ENCODE assay signal across 16 cellular contexts in genomic region chr15:27977656-27978055, GRCh38.
DNase-seq lines count a peak whose midpoint lies in the region; ATAC-seq and TF ChIP-seq lines count a peak whose summit lies in the region.
"Had no signal": no experiment of that assay in that cellular context is flagged by ENCODE, and none has a peak within 500 bp of the region (broad histone marks: within the 10 kb centered on the region; RNA-seq: fewer than 3 reads in every experiment).

No MANE protein-coding gene starts in this region.

- POLR2A ChIA-PET in A673 (lab: Charles Lee; ENCODE audit: low non-redundant PET): no interaction called here

- peaks cover 9% of the 10 kb centered on the region for H3K9me3 ChIP-seq in A673 (ENCODE audit: low read depth, low read length, poor library complexity, severe bottlenecking)

- no peaks in the 10 kb centered on the region for H3K4me1 ChIP-seq in A673 (ENCODE audit: insufficient read depth, low read length, poor library complexity, severe bottlenecking)

- peak; percentile 30 for DNase-seq in NCI-H82 (lab: John Stamatoyannopoulos, UW)
- no peak for DNase-seq in NCI-H82 treated with DMSO at 0.1 percent for 48 hours (lab: John Stamatoyannopoulos, UW; ENCODE audit: unreplicated experiment)
- peak; percentile 46 for DNase-seq in astrocyte of the hippocampus (ENCODE audit: low read depth, low spot score)
- peak; percentile 39 for DNase-seq in choroid plexus epithelial cell (ENCODE audit: low read depth)
- peak; percentile 6 for DNase-seq in smooth muscle cell of the brain vasculature (ENCODE audit: low read depth, low spot score)
- no peak for DNase-seq in A673 (ENCODE audit: low spot score)
- DNase-seq: ACHN; Calu3; CD4-positive, alpha-beta T cell; DMS 273 treated with DMSO at 0.1 percent for 48 hours; GM23248; H9 had no signal

- CTCF ChIA-PET in A673 (lab: Charles Lee): no interaction called here

- no peak overlapping the region for H3K27ac ChIP-seq in A673 (ENCODE audit: low read depth, low read length, poor library complexity, severe bottlenecking)
- H3K27ac ChIP-seq: 22Rv1, GM23248 had no signal

- ATAC-seq in HG03280 (IDR thresholded peaks at IDR 0.05; ENCODE audit: unreplicated experiment) (no peak), HG03521 (IDR thresholded peaks at IDR 0.05; ENCODE audit: unreplicated experiment) (no peak)
- ATAC-seq: GM12878 had no signal

- no TSS peak for BruUV-seq in A673 (replicated peaks; lab: Mats Ljungman, UMichigan)

- no peak overlapping the region for H3K4me3 ChIP-seq in choroid plexus epithelial cell (ENCODE audit: low read depth, low read length)
- no peak overlapping the region for H3K4me3 ChIP-seq in A673 (ENCODE audit: low read depth, low read length, poor library complexity, severe bottlenecking)
- H3K4me3 ChIP-seq: GM12878, GM23248 had no signal

- intact Hi-C loops in A673 (cut with micrococcal nuclease; ENCODE audit: unreplicated experiment): no loop called here

- no peaks in the 10 kb centered on the region for H3K27me3 ChIP-seq in A673 (replicated peaks; ENCODE audit: insufficient read depth, low read depth, low read length, poor library complexity)

- H3K36me3 ChIP-seq in A673 (ENCODE audit: insufficient read depth, low read length, poor library complexity, severe bottlenecking): no peaks in the 10 kb centered on the region

- TF ChIP-seq CTCF in choroid plexus epithelial cell (conservative IDR thresholded peaks at IDR 0.05; ENCODE audit: low read depth, low read length): no peak
- no peak for TF ChIP-seq CTCF in A673 (conservative IDR thresholded peaks at IDR 0.05; ENCODE audit: low read depth, low read length)

Comparison
In these comparisons a context has a peak if more than half of its experiments do, and no peak if none do; other contexts are left out.
1. DNase-seq: peak in NCI-H82 (single experiment), astrocyte of the hippocampus (single experiment), choroid plexus epithelial cell (single experiment) and smooth muscle cell of the brain vasculature (single experiment); none in NCI-H82 treated with DMSO at 0.1 percent for 48 hours (single experiment) and A673 (single experiment).